1 cellular context compared by ENCODE assay signal in the genomic region with DNA sequence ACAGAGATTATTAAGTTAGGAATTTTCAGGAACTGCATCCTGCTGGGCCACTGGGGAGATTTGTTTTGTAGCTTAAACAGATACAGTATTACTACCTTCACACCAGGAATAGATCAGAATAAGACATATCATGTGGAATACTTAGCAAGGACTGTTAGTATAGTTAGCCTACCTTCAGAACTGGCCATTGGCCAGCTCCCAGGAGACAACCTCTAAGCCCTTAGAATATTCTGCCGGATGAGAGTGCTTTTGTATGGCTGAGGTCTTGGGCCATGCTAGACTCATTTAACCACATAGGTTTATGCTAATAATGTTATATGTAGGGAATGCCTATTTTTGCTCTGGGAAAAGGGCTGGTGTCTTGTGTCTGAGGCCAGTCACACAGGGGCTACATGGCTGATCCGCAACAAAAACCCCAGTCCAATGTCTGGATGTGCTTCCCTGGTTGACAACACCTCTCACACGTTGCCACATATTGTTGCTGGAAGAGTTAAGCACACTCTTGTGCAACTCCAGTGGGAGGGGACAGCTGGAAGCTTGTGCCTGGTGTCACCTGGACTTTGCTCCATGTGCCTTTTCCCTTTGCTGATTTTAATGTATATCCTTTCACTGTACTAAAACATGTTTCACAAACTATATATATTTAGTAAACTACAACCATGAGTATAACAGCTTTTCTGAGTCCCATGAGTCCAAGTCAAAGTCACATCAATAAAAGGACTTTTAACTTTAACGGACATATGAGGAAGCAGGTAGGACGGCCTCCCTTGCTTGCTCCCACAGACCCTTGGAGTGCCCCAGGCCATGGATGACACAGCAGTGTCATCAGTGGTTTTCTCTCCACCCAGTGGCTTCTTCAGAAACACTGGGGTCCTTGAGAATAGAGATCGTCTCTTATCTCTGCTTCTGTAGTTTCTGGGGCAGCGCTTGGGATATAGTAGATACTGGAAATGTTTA.
A peak's percentile ranks its signal among the peaks of the same experiment; 100 is the strongest.
TF ChIP-seq lines count a peak whose summit lies in the region.

No MANE protein-coding gene starts in this region.

TF ChIP-seq in HepG2, 621 proteins besides CTCF, POLR2A, EP300 and RAD21 (continued from another document and continues in another):
- TF ChIP-seq, protein P1, sequence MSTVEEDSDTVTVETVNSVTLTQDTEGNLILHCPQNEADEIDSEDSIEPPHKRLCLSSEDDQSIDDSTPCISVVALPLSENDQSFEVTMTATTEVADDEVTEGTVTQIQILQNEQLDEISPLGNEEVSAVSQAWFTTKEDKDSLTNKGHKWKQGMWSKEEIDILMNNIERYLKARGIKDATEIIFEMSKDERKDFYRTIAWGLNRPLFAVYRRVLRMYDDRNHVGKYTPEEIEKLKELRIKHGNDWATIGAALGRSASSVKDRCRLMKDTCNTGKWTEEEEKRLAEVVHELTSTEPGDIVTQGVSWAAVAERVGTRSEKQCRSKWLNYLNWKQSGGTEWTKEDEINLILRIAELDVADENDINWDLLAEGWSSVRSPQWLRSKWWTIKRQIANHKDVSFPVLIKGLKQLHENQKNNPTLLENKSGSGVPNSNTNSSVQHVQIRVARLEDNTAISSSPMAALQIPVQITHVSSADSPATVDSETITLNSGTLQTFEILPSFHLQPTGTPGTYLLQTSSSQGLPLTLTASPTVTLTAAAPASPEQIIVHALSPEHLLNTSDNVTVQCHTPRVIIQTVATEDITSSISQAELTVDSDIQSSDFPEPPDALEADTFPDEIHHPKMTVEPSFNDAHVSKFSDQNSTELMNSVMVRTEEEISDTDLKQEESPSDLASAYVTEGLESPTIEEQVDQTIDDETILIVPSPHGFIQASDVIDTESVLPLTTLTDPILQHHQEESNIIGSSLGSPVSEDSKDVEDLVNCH (CRISPR knock-in tag; IDR thresholded peaks at IDR 0.05), result no peak
- TF ChIP-seq PTBP1 (IDR thresholded peaks at IDR 0.05; ENCODE audit: low read depth, low read length, poor library complexity, severe bottlenecking) (no peak), FOXO4 (CRISPR knock-in tag; conservative IDR thresholded peaks at IDR 0.05) (no peak), ZNF329 (CRISPR knock-in tag; IDR thresholded peaks at IDR 0.05; ENCODE audit: low read depth) (no peak), PPARG (CRISPR knock-in tag; conservative IDR thresholded peaks at IDR 0.05) (no peak), NFE2 (CRISPR knock-in tag; IDR thresholded peaks at IDR 0.05) (peak; percentile 39), CBX5 (CRISPR knock-in tag; IDR thresholded peaks at IDR 0.05; ENCODE audit: borderline replicate concordance) (peak; percentile 97), YEATS4 (CRISPR knock-in tag; IDR thresholded peaks at IDR 0.05; ENCODE audit: borderline replicate concordance) (peak; percentile 92), ONECUT2 (CRISPR knock-in tag; IDR thresholded peaks at IDR 0.05) (no peak), FOSL1 (CRISPR knock-in tag; IDR thresholded peaks at IDR 0.05; ENCODE audit: borderline replicate concordance) (no peak), ARNTL (CRISPR knock-in tag; IDR thresholded peaks at IDR 0.05) (peak; percentile 75), WIZ (CRISPR knock-in tag; IDR thresholded peaks at IDR 0.05) (peak; percentile 85), TFE3 (CRISPR knock-in tag; IDR thresholded peaks at IDR 0.05) (peak; percentile 84), MEF2D (CRISPR knock-in tag; IDR thresholded peaks at IDR 0.05) (peak; percentile 76; the same call in 1 of the 2 replicates), ZNF224 (CRISPR knock-in tag; IDR thresholded peaks at IDR 0.05) (no peak), SP4 (CRISPR knock-in tag; IDR thresholded peaks at IDR 0.05) (peak; percentile 70), MEIS2 (CRISPR knock-in tag; IDR thresholded peaks at IDR 0.05) (peak; percentile 85), ZNF296 (CRISPR knock-in tag; conservative IDR thresholded peaks at IDR 0.05) (no peak), PAWR (CRISPR knock-in tag; IDR thresholded peaks at IDR 0.05; ENCODE audit: borderline replicate concordance) (no peak), SNRNP70 (IDR thresholded peaks at IDR 0.05; ENCODE audit: low read depth, low read length) (no peak), ZNF615 (CRISPR knock-in tag; IDR thresholded peaks at IDR 0.05; ENCODE audit: borderline replicate concordance) (no peak), MTA1 (CRISPR knock-in tag; IDR thresholded peaks at IDR 0.05; ENCODE audit: borderline replicate concordance) (peak; percentile 78), MLLT10 (CRISPR knock-in tag; IDR thresholded peaks at IDR 0.05) (no peak), RCOR2 (CRISPR knock-in tag; IDR thresholded peaks at IDR 0.05) (peak; percentile 56; the same call in 1 of the 2 replicates), ZFX (CRISPR knock-in tag; IDR thresholded peaks at IDR 0.05; ENCODE audit: low read depth) (peak; percentile 70), ZMYM3 (CRISPR knock-in tag; IDR thresholded peaks at IDR 0.05) (peak; percentile 92), HOXA9 (CRISPR knock-in tag; IDR thresholded peaks at IDR 0.05; ENCODE audit: borderline replicate concordance) (no peak), STAG1 (CRISPR knock-in tag; IDR thresholded peaks at IDR 0.05) (peak; percentile 13; the same call in 1 of the 2 replicates), MAFK (conservative IDR thresholded peaks at IDR 0.05 in 1 of 2, IDR thresholded peaks at IDR 0.05 in 1 of 2; ENCODE audit: low read length in 2 of 2) (0 out of 4 replicates have a peak, but pooled peaks of 1 of the 2 experiments have one; percentile 2), NFIB (CRISPR knock-in tag; IDR thresholded peaks at IDR 0.05; ENCODE audit: borderline replicate concordance) (no peak), AGO2 (optimal IDR thresholded peaks at IDR 0.05; ENCODE audit: low read depth, low read length) (no peak), GATAD1 (CRISPR knock-in tag; IDR thresholded peaks at IDR 0.05) (peak; percentile 69), ZNF253 (CRISPR knock-in tag; IDR thresholded peaks at IDR 0.05; ENCODE audit: borderline replicate concordance) (no peak), SRY (CRISPR knock-in tag; IDR thresholded peaks at IDR 0.05) (no peak), ZNF607 (CRISPR knock-in tag; IDR thresholded peaks at IDR 0.05; ENCODE audit: borderline replicate concordance) (peak; percentile 61; the same call in 1 of the 2 replicates), SNAPC2 (CRISPR knock-in tag; IDR thresholded peaks at IDR 0.05) (0 out of 2 replicates have a peak, but pooled peaks have one; percentile 58), SAP130 (CRISPR knock-in tag; IDR thresholded peaks at IDR 0.05; ENCODE audit: low read depth) (peak; percentile 93), ZNF550 (CRISPR knock-in tag; IDR thresholded peaks at IDR 0.05; ENCODE audit: borderline replicate concordance) (no peak), ZNF292 (CRISPR knock-in tag; IDR thresholded peaks at IDR 0.05; ENCODE audit: borderline replicate concordance, low read depth) (peak; percentile 97; the same call in 1 of the 2 replicates), MAZ (IDR thresholded peaks at IDR 0.05; ENCODE audit: borderline replicate concordance, low read depth, low read length) (peak; percentile 73; the same call in 1 of the 2 replicates), MAZ (CRISPR knock-in tag; IDR thresholded peaks at IDR 0.05; ENCODE audit: low read depth) (peak; percentile 31; the same call in 1 of the 2 replicates), ZNF501 (CRISPR knock-in tag; IDR thresholded peaks at IDR 0.05) (peak; percentile 75), ZNF792 (CRISPR knock-in tag; IDR thresholded peaks at IDR 0.05) (peak; percentile 78; the same call in 1 of the 2 replicates), TAF1 (CRISPR knock-in tag; IDR thresholded peaks at IDR 0.05) (peak; percentile 37; the same call in 1 of the 2 replicates), RARA (CRISPR knock-in tag; IDR thresholded peaks at IDR 0.05) (peak; percentile 80), ARNT2 (CRISPR knock-in tag; IDR thresholded peaks at IDR 0.05; ENCODE audit: low read depth) (peak; percentile 76)
- TF ChIP-seq, protein P2, sequence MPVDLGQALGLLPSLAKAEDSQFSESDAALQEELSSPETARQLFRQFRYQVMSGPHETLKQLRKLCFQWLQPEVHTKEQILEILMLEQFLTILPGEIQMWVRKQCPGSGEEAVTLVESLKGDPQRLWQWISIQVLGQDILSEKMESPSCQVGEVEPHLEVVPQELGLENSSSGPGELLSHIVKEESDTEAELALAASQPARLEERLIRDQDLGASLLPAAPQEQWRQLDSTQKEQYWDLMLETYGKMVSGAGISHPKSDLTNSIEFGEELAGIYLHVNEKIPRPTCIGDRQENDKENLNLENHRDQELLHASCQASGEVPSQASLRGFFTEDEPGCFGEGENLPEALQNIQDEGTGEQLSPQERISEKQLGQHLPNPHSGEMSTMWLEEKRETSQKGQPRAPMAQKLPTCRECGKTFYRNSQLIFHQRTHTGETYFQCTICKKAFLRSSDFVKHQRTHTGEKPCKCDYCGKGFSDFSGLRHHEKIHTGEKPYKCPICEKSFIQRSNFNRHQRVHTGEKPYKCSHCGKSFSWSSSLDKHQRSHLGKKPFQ (CRISPR knock-in tag; IDR thresholded peaks at IDR 0.05; ENCODE audit: insufficient replicate concordance), result no peak
- TF ChIP-seq, protein P3, sequence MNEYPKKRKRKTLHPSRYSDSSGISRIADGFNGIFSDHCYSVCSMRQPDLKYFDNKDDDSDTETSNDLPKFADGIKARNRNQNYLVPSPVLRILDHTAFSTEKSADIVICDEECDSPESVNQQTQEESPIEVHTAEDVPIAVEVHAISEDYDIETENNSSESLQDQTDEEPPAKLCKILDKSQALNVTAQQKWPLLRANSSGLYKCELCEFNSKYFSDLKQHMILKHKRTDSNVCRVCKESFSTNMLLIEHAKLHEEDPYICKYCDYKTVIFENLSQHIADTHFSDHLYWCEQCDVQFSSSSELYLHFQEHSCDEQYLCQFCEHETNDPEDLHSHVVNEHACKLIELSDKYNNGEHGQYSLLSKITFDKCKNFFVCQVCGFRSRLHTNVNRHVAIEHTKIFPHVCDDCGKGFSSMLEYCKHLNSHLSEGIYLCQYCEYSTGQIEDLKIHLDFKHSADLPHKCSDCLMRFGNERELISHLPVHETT (CRISPR knock-in tag; conservative IDR thresholded peaks at IDR 0.05), result 0 out of 2 replicates have a peak, but pooled peaks have one; percentile 52
- TF ChIP-seq, protein P4, sequence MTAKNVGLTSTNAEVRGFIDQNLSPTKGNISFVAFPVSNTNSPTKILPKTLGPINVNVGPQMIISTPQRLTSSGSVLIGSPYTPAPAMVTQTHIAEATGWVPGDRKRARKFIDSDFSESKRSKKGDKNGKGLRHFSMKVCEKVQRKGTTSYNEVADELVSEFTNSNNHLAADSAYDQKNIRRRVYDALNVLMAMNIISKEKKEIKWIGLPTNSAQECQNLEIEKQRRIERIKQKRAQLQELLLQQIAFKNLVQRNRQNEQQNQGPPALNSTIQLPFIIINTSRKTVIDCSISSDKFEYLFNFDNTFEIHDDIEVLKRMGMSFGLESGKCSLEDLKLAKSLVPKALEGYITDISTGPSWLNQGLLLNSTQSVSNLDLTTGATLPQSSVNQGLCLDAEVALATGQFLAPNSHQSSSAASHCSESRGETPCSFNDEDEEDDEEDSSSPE (CRISPR knock-in tag; IDR thresholded peaks at IDR 0.05), result peak; percentile 48; the same call in 1 of the 2 replicates
- TF ChIP-seq, protein P5, sequence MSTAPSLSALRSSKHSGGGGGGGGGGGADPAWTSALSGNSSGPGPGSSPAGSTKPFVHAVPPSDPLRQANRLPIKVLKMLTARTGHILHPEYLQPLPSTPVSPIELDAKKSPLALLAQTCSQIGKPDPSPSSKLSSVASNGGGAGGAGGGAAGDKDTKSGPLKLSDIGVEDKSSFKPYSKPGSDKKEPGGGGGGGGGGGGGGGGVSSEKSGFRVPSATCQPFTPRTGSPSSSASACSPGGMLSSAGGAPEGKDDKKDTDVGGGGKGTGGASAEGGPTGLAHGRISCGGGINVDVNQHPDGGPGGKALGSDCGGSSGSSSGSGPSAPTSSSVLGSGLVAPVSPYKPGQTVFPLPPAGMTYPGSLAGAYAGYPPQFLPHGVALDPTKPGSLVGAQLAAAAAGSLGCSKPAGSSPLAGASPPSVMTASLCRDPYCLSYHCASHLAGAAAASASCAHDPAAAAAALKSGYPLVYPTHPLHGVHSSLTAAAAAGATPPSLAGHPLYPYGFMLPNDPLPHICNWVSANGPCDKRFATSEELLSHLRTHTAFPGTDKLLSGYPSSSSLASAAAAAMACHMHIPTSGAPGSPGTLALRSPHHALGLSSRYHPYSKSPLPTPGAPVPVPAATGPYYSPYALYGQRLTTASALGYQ (CRISPR knock-in tag; IDR thresholded peaks at IDR 0.05), result 0 out of 2 replicates have a peak, but pooled peaks have one; percentile 19
- TF ChIP-seq, protein P6, sequence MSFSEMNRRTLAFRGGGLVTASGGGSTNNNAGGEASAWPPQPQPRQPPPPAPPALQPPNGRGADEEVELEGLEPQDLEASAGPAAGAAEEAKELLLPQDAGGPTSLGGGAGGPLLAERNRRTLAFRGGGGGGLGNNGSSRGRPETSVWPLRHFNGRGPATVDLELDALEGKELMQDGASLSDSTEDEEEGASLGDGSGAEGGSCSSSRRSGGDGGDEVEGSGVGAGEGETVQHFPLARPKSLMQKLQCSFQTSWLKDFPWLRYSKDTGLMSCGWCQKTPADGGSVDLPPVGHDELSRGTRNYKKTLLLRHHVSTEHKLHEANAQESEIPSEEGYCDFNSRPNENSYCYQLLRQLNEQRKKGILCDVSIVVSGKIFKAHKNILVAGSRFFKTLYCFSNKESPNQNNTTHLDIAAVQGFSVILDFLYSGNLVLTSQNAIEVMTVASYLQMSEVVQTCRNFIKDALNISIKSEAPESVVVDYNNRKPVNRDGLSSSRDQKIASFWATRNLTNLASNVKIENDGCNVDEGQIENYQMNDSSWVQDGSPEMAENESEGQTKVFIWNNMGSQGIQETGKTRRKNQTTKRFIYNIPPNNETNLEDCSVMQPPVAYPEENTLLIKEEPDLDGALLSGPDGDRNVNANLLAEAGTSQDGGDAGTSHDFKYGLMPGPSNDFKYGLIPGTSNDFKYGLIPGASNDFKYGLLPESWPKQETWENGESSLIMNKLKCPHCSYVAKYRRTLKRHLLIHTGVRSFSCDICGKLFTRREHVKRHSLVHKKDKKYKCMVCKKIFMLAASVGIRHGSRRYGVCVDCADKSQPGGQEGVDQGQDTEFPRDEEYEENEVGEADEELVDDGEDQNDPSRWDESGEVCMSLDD (CRISPR knock-in tag; IDR thresholded peaks at IDR 0.05; ENCODE audit: borderline replicate concordance), result no peak
